Comparison of ENCODE assay signal across 16 cellular contexts in the genomic region with DNA sequence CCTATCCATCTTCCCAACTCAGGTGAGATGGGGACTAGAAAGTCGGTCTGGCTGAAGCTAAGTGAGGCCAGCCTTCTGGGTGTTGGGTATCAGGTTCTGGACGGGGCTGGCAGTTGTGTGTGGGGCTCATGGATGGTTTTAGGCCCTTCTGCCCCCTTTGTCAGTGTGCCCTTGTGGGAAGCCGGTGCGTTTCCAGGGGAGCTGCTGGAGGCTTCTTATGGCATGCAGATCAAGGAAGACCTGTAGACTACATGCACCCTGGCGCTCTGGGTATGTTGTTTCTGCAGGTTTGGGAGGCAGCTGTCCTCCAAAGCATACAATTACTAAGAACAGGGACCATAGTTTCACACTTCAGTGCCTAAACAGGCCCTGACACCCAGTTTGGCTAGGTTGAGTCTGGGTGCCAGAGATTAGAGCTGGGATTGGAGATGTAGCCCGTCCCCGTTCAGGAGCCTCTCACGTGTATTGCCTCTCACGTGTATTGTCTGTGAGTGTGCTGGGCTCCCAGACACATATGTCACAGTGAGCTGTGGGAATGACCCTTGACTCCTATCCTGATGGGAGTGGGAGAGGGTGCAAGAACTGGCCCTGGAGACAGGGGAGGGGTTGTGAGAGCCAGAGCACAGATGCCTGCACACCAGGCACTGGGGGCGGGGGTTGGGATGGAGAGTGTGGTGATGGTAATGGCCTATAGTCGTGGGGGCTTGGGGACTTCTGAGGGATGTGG. TPM values are rescaled to one million over a fixed set of nuclear protein-coding genes. Genes with fewer than 3 reads are reported as not detected.
DNase-seq lines count a peak whose midpoint lies in the region; ATAC-seq and TF ChIP-seq lines count a peak whose summit lies in the region.
"Had no signal": no experiment of that assay in that cellular context is flagged by ENCODE, and none has a peak within 500 bp of the region (broad histone marks: within the 10 kb centered on the region; RNA-seq: fewer than 3 reads in every experiment).

No MANE protein-coding gene starts in this region.

- peak overlapping the region; percentile 84 for H3K27ac Mint-ChIP-seq in T-helper 2 cell treated with Interferon-gamma antibody and Interleukin-4, amounts not matched to agents 5 μg/mL and 100 μg/mL, for 36 hours
- peak overlapping the region; percentile 47 for H3K27ac Mint-ChIP-seq in osteocyte (ENCODE audit: unreplicated experiment)
- H3K27ac Mint-ChIP-seq: activated naive CD4-positive, alpha-beta T cell treated with anti-CD3 and anti-CD28 coated beads, Interleukin-2, amount 50 U/mL, for 24 hours had no signal

- no peak overlapping the region for H3K4me3 Mint-ChIP-seq in T-helper 2 cell treated with Interferon-gamma antibody and Interleukin-4, amounts not matched to agents 5 μg/mL and 100 μg/mL, for 36 hours
- H3K4me3 Mint-ChIP-seq in osteocyte (ENCODE audit: unreplicated experiment) = no peak overlapping the region
- H3K4me3 Mint-ChIP-seq: activated naive CD4-positive, alpha-beta T cell treated with anti-CD3 and anti-CD28 coated beads, Interleukin-2, amount 50 U/mL, for 24 hours; memory B cell had no signal

- no peak for DNase-seq in T-helper 2 cell treated with Interferon-gamma antibody and Interleukin-4, amounts not matched to agents 5 μg/mL and 100 μg/mL, for 36 hours (ENCODE audit: low spot score)
- DNase-seq in T-helper 2 cell (no peak), RWPE1 (ENCODE audit: low spot score) (no peak), osteocyte (ENCODE audit: extremely low spot score, unreplicated experiment) (no peak), NCI-H1092 treated with DMSO at 0.1 percent for 48 hours (lab: John Stamatoyannopoulos, UW) (no peak), PC-9 (no peak)
- DNase-seq in stimulated activated CD4-positive, alpha-beta T cell treated with anti-CD3 and anti-CD28 coated beads, Interleukin-2, amount 100 ng/mL, for 48 hours = no peak
- DNase-seq: 8988T, C1 segment of cervical spinal cord, heart right ventricle, NCI-H2107, OCI-M1, tibial artery had no signal

- peak; percentile 22 for ATAC-seq in esophagus mucosa
- ATAC-seq: heart right ventricle had no signal

- no peaks in the 10 kb centered on the region for H3K4me1 ChIP-seq in PC-9 (replicated peaks; ENCODE audit: insufficient read depth)

- H3K9me3 ChIP-seq in PC-9 (ENCODE audit: insufficient read depth, low read depth) = no peaks in the 10 kb centered on the region
- H3K9me3 ChIP-seq: heart right ventricle, tibial artery had no signal

- no peak overlapping the region for H2AFZ ChIP-seq in PC-9

- intact Hi-C loops in PC-9 (cut with micrococcal nuclease; ENCODE audit: unreplicated experiment) = no loop called here

- H3K4me1 Mint-ChIP-seq in T-helper 2 cell treated with Interferon-gamma antibody and Interleukin-4, amounts not matched to agents 5 μg/mL and 100 μg/mL, for 36 hours (ENCODE audit: low read depth) = peaks cover 28% of the 10 kb centered on the region
- peaks cover 57% of the 10 kb centered on the region for H3K4me1 Mint-ChIP-seq in osteocyte (ENCODE audit: unreplicated experiment)

- CTCF ChIA-PET in RWPE1 (lab: Yijun Ruan, JAX) = interaction anchor here (2.7 kb wide), 1 partner anchor 23 kb away, joined by 10 read pairs; no protein-coding TSS in a partner anchor
- CTCF ChIA-PET in PC-9 (lab: Charles Lee) = no interaction called here

- H3K27ac ChIP-seq in RWPE1 (peak overlapping the region; percentile 73), PC-9 (no peak overlapping the region)
- H3K27ac ChIP-seq: tibial artery had no signal

- POLR2A ChIA-PET in RWPE1 (lab: Yijun Ruan, JAX; ENCODE audit: low non-redundant PET) = no interaction called here
- POLR2A ChIA-PET in PC-9 (lab: Charles Lee; ENCODE audit: unreplicated experiment) = no interaction called here

- BruUV-seq in PC-9 (replicated peaks; lab: Mats Ljungman, UMichigan) = no TSS peak

- H3F3A ChIP-seq in PC-9 (ENCODE audit: insufficient read depth, low read depth) = no peaks in the 10 kb centered on the region

- no peaks in the 10 kb centered on the region for H3K79me2 ChIP-seq in PC-9 (ENCODE audit: low read depth)

- no peaks in the 10 kb centered on the region for H3K9me3 Mint-ChIP-seq in T-helper 2 cell treated with Interferon-gamma antibody and Interleukin-4, amounts not matched to agents 5 μg/mL and 100 μg/mL, for 36 hours
- H3K9me3 Mint-ChIP-seq in osteocyte (ENCODE audit: unreplicated experiment) = no peaks in the 10 kb centered on the region
- H3K9me3 Mint-ChIP-seq: activated naive CD4-positive, alpha-beta T cell treated with anti-CD3 and anti-CD28 coated beads, Interleukin-2, amount 50 U/mL, for 24 hours; memory B cell had no signal

- H3K4me2 ChIP-seq in PC-9 = no peak overlapping the region

- no peaks in the 10 kb centered on the region for H3K9me2 ChIP-seq in PC-9 (ENCODE audit: insufficient read depth)

- no peaks in the 10 kb centered on the region for H3K36me3 ChIP-seq in PC-9 (ENCODE audit: low read depth)
- H3K36me3 ChIP-seq: heart right ventricle had no signal

- H4K20me1 ChIP-seq in PC-9 (ENCODE audit: insufficient read depth) = no peaks in the 10 kb centered on the region

- no peaks in the 10 kb centered on the region for H3K27me3 Mint-ChIP-seq in T-helper 2 cell treated with Interferon-gamma antibody and Interleukin-4, amounts not matched to agents 5 μg/mL and 100 μg/mL, for 36 hours (ENCODE audit: low read depth)
- no peaks in the 10 kb centered on the region for H3K27me3 Mint-ChIP-seq in osteocyte (ENCODE audit: unreplicated experiment)
- H3K27me3 Mint-ChIP-seq: activated naive CD4-positive, alpha-beta T cell treated with anti-CD3 and anti-CD28 coated beads, Interleukin-2, amount 50 U/mL, for 24 hours; memory B cell had no signal

- no peak for TF ChIP-seq CTCF in RWPE1 (conservative IDR thresholded peaks at IDR 0.05; ENCODE audit: low read depth)
- no peak for TF ChIP-seq CTCF in osteocyte (IDR thresholded peaks at IDR 0.05)
- no peak for TF ChIP-seq CTCF in PC-9 (conservative IDR thresholded peaks at IDR 0.05)

- no peaks in the 10 kb centered on the region for H3K36me3 Mint-ChIP-seq in T-helper 2 cell treated with Interferon-gamma antibody and Interleukin-4, amounts not matched to agents 5 μg/mL and 100 μg/mL, for 36 hours (ENCODE audit: low read depth)
- H3K36me3 Mint-ChIP-seq in osteocyte (ENCODE audit: unreplicated experiment) = peaks cover 1% of the 10 kb centered on the region
- H3K36me3 Mint-ChIP-seq: memory B cell had no signal

- H3K27me3 ChIP-seq in PC-9 (ENCODE audit: insufficient read depth, low read depth) = no peaks in the 10 kb centered on the region
- H3K27me3 ChIP-seq: heart right ventricle, tibial artery had no signal

- H3K4me3 ChIP-seq in PC-9 = no peak overlapping the region
- H3K4me3 ChIP-seq: heart right ventricle, tibial artery had no signal

RNA-seq across cellular contexts. Expression of gene WDR25, which starts 31.3 kb away (rescaled TPM):
- total RNA-seq in esophagus mucosa (5.3 TPM), osteocyte (15.5 and 20.0 TPM in 2 replicates), PC-9 (2021) (2.4 and 4.4 TPM in 2 replicates)
